In genomic region chr18:650428-650858, GRCh38 we compare ENCODE assay signal across 8 cellular contexts.
DNase-seq lines count a peak whose midpoint lies in the region; ATAC-seq and FAIRE-seq lines count a peak whose summit lies in the region.

No MANE protein-coding gene starts in this region.

- peak; percentile 40 for DNase-seq in DMS53 treated with DMSO at 0.1 percent for 48 hours (lab: John Stamatoyannopoulos, UW; ENCODE audit: unreplicated experiment)
- DNase-seq in SKM-1 treated with dmso at 0.1 percent for 144 hours (lab: John Stamatoyannopoulos, UW; ENCODE audit: unreplicated experiment), result peak; percentile 66
- no peak for DNase-seq in HTR-8/SVneo (ENCODE audit: insufficient read length, low spot score)
- DNase-seq in AG08395 (ENCODE audit: low spot score), result no peak
- DNase-seq in dedifferentiated amniotic fluid mesenchymal stem cell (ENCODE audit: extremely low spot score), result no peak
- DNase-seq in KG1 (lab: John Stamatoyannopoulos, UW), result no peak

- ATAC-seq in GM19452 (IDR thresholded peaks at IDR 0.05; ENCODE audit: unreplicated experiment), result peak; percentile 94
- peak; percentile 92 for ATAC-seq in HG03139 (IDR thresholded peaks at IDR 0.05; ENCODE audit: unreplicated experiment)

- no peak for FAIRE-seq in HTR-8/SVneo (lab: Jason Lieb, UNC)

Comparison
In these comparisons a context has a peak if more than half of its experiments do, and no peak if none do; other contexts are left out.
1. DNase-seq: peak in DMS53 treated with DMSO at 0.1 percent for 48 hours (single experiment) and SKM-1 treated with dmso at 0.1 percent for 144 hours (single experiment); none in HTR-8/SVneo (single experiment), AG08395 (single experiment), dedifferentiated amniotic fluid mesenchymal stem cell (single experiment) and KG1 (single experiment).